In the genomic region with DNA sequence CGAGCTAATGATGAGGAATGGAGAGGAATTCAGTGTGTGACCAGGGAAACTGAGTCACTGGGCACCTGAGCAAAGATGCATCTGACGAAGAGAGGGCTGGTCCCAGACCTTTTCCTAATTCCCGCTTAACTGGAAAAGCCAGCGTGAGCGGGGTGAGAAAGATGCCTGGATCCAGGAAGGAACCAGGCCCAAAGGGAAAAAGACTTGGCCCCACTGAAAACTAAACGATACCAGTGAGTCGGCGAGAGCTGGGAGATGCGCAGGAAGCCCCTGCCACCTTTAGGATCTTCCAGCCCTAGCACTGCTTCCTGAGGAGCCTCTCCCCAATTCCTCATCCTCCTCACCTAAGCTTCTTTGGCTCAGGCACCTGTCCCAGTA, we compare ENCODE assay signal across 8 cellular contexts. TPM values are rescaled to one million over a fixed set of nuclear protein-coding genes. Genes with fewer than 3 reads are reported as not detected.
A peak's percentile ranks its signal among the peaks of the same experiment; 100 is the strongest.
DNase-seq lines count a peak whose midpoint lies in the region; ATAC-seq and TF ChIP-seq lines count a peak whose summit lies in the region.

No MANE protein-coding gene starts in this region.

- no peaks in the 10 kb centered on the region for H3K9me3 Mint-ChIP-seq in CD8-positive, alpha-beta memory T cell

- H3K4me3 ChIP-seq in CD8-positive, alpha-beta memory T cell (ENCODE audit: low read length), result peak overlapping the region; percentile 78
- H3K4me3 ChIP-seq in esophagus muscularis mucosa, result peak overlapping the region; percentile 72 to 83 (median 78)
- peak overlapping the region; percentile 73 to 82 for H3K4me3 ChIP-seq in neutrophil (ENCODE audit: low read depth in 1 of 2, low read length in 1 of 2)

- H3K4me1 ChIP-seq in CD8-positive, alpha-beta memory T cell (ENCODE audit: insufficient read depth, low read length), result peaks cover 26% of the 10 kb centered on the region
- H3K4me1 ChIP-seq in esophagus muscularis mucosa, result peaks cover 14 to 19% (median 17%) of the 10 kb centered on the region in 4 donors
- peaks cover 14 to 26% of the 10 kb centered on the region in 2 experiments for H3K4me1 ChIP-seq in neutrophil (ENCODE audit: control insufficient read depth in 1 of 2, insufficient read depth in 1 of 2, low read depth in 1 of 2, low read length in 1 of 2)

- H3K4me3 Mint-ChIP-seq in CD8-positive, alpha-beta memory T cell, result peak overlapping the region; percentile 82 to 99 (median 95)

- POLR2A ChIA-PET in CD8-positive, alpha-beta memory T cell (lab: Charles Lee), result interaction anchor here (0.7 to 5.1 kb wide), 5 partner anchors 14 to 272 kb away, joined by 3 to 46 read pairs (median 11); a partner anchor contains a TSS
- POLR2A ChIA-PET in RWPE1 (lab: Yijun Ruan, JAX; ENCODE audit: low non-redundant PET), result no interaction called here

- H3K27me3 Mint-ChIP-seq in CD8-positive, alpha-beta memory T cell, result peaks cover 0 to 5% of the 10 kb centered on the region in 2 donors

- H3K27ac ChIP-seq in CD8-positive, alpha-beta memory T cell (ENCODE audit: low read depth, low read length), result peak overlapping the region; percentile 73
- H3K27ac ChIP-seq in RWPE1 (peak overlapping the region; percentile 46), esophagus muscularis mucosa (replicated peaks in 1 of 4) (peak overlapping the region; percentile 50 to 67 (median 60)), neutrophil (peak overlapping the region; percentile 54)

- no peak for ATAC-seq in HG03108 (IDR thresholded peaks at IDR 0.05; ENCODE audit: unreplicated experiment)

- no peak for TF ChIP-seq EP300 in esophagus muscularis mucosa (IDR thresholded peaks at IDR 0.05)

- in situ Hi-C loops in GM13976 (cut with MboI; ENCODE audit: low sequenced_read_pairs, unreplicated experiment), result no loop called here

- no peaks in the 10 kb centered on the region for H3K9me3 ChIP-seq in CD8-positive, alpha-beta memory T cell (ENCODE audit: low read length)
- H3K9me3 ChIP-seq in esophagus muscularis mucosa, result no peaks in the 10 kb centered on the region
- no peaks in the 10 kb centered on the region for H3K9me3 ChIP-seq in neutrophil

- TF ChIP-seq POLR2A in esophagus muscularis mucosa (IDR thresholded peaks at IDR 0.05; ENCODE audit: low read depth), result no peak

- H3K36me3 ChIP-seq in CD8-positive, alpha-beta memory T cell (ENCODE audit: insufficient read depth, low read length), result no peaks in the 10 kb centered on the region
- H3K36me3 ChIP-seq in esophagus muscularis mucosa, result peaks cover 0 to 38% (median 25%) of the 10 kb centered on the region in 4 donors
- peaks cover 68% of the 10 kb centered on the region for H3K36me3 ChIP-seq in neutrophil

- TF ChIP-seq CTCF in RWPE1 (conservative IDR thresholded peaks at IDR 0.05; ENCODE audit: low read depth) (no peak), esophagus muscularis mucosa (IDR thresholded peaks at IDR 0.05) (no peak), neutrophil (IDR thresholded peaks at IDR 0.05) (no peak), GM13976 (IDR thresholded peaks at IDR 0.05; ENCODE audit: borderline replicate concordance, control extremely low read depth, extremely low read depth, insufficient read depth, missing control alignments) (no peak)

- H3K36me3 Mint-ChIP-seq in CD8-positive, alpha-beta memory T cell, result peaks cover 2 to 34% (median 6%) of the 10 kb centered on the region in 3 donors

- CTCF ChIA-PET in CD8-positive, alpha-beta memory T cell (lab: Charles Lee), result interaction anchor here (1.1 to 4.0 kb wide), 9 partner anchors 8 to 227 kb away, joined by 4 to 22 read pairs (median 7); a partner anchor contains a TSS
- CTCF ChIA-PET in RWPE1 (lab: Yijun Ruan, JAX), result interaction anchor here (0.6 to 3.0 kb wide), 3 partner anchors 13 to 255 kb away, joined by 4 to 11 read pairs (median 5); no protein-coding TSS in a partner anchor

- H3K4me1 Mint-ChIP-seq in CD8-positive, alpha-beta memory T cell, result peaks cover 40 to 55% (median 49%) of the 10 kb centered on the region in 3 donors

- 60% methylated on average over 9 of the region's 9 CpGs for WGBS in esophagus muscularis mucosa

- no peaks in the 10 kb centered on the region for H3K27me3 ChIP-seq in CD8-positive, alpha-beta memory T cell (ENCODE audit: insufficient read depth, low read length, poor library complexity, severe bottlenecking)
- no peaks in the 10 kb centered on the region for H3K27me3 ChIP-seq in esophagus muscularis mucosa
- H3K27me3 ChIP-seq in neutrophil, result no peaks in the 10 kb centered on the region

- intact Hi-C loops in esophagus muscularis mucosa (cut with DNase I), result no loop called here

- H3K27ac Mint-ChIP-seq in CD8-positive, alpha-beta memory T cell, result peak overlapping the region; percentile 85 to 99 (median 96)

- no peak for DNase-seq in CD8-positive, alpha-beta memory T cell
- peak; percentile 61 for DNase-seq in RWPE1 (ENCODE audit: low spot score)
- no peak for DNase-seq in esophagus muscularis mucosa (ENCODE audit: extremely low spot score)
- DNase-seq in GM13976 (ENCODE audit: low spot score), result no peak
- no peak for DNase-seq in GDM1 (lab: John Stamatoyannopoulos, UW)
- no peak for DNase-seq in ureter (ENCODE audit: low spot score)

RNA-seq across cellular contexts. Expression of a gene that starts 0.5 kb away (rescaled TPM):
- 10 to 100 TPM; 31.1 to 33.7 TPM for total RNA-seq in CD8-positive, alpha-beta memory T cell
- polyA plus RNA-seq in CD8-positive, alpha-beta memory T cell, result 14.6 TPM
- 10 to 100 TPM; 10.4 to 21.8 (median 12.9) TPM for total RNA-seq in esophagus muscularis mucosa
- 33.5 TPM for total RNA-seq in ureter

RNA-seq across cellular contexts. Expression of a gene that starts 14.9 kb away (rescaled TPM):
- 10 to 100 TPM; 24.8 to 26.2 TPM for total RNA-seq in CD8-positive, alpha-beta memory T cell
- 3.7 TPM for polyA plus RNA-seq in CD8-positive, alpha-beta memory T cell
- total RNA-seq in esophagus muscularis mucosa, result 1 to 10 TPM; 1.2 to 5.1 (median 2.6) TPM
- 4.4 TPM for total RNA-seq in ureter

RNA-seq across cellular contexts. Expression of a gene that starts 15.1 kb away (rescaled TPM):
- 10 to 100 TPM; 74.8 to 78.6 TPM for total RNA-seq in CD8-positive, alpha-beta memory T cell
- polyA plus RNA-seq in CD8-positive, alpha-beta memory T cell, result 92.8 TPM
- total RNA-seq in esophagus muscularis mucosa, result 10 to 100 TPM; 30.3 to 54.4 (median 44.3) TPM
- total RNA-seq in ureter, result 56.0 TPM

RNA-seq across cellular contexts. Expression of a gene that starts 30.3 kb away (rescaled TPM):
- total RNA-seq in CD8-positive, alpha-beta memory T cell, result 1 to 10 TPM; 6.9 to 7.9 TPM
- polyA plus RNA-seq in CD8-positive, alpha-beta memory T cell, result 0.20 TPM
- 1 to 10 TPM; 4.1 to 9.2 (median 7.6) TPM for total RNA-seq in esophagus muscularis mucosa
- total RNA-seq in ureter, result 39.2 TPM

RNA-seq across cellular contexts. Expression of a gene that starts 32.9 kb away (rescaled TPM):
- 100 to 1,000 TPM; 212 to 217 TPM for total RNA-seq in CD8-positive, alpha-beta memory T cell
- polyA plus RNA-seq in CD8-positive, alpha-beta memory T cell, result 151 TPM
- total RNA-seq in esophagus muscularis mucosa, result 10 to 100 TPM; 34.1 to 53.0 (median 45.9) TPM
- 86.5 TPM for total RNA-seq in ureter
